In genomic region chr13:98451676-98452105, GRCh38 we compare ENCODE assay signal across 7 cellular contexts.
A peak's percentile ranks its signal among the peaks of the same experiment; 100 is the strongest.
DNase-seq lines count a peak whose midpoint lies in the region; ATAC-seq and TF ChIP-seq lines count a peak whose summit lies in the region.

No MANE protein-coding gene starts in this region.

- dilution Hi-C loops in IMR-90 (cut with HindIII; ENCODE audit: low sequenced_read_pairs, unreplicated experiment): loop anchor here (25.0 kb wide), 1 partner anchor 211 kb away; no protein-coding TSS in a partner anchor

- H3K23ac ChIP-seq in IMR-90 (ENCODE audit: low read depth, low read length): 0 out of 2 replicates have a peak overlapping the region, but pooled peaks have one; percentile 8

- in situ Hi-C loops in IMR-90 (cut with MboI; ENCODE audit: low sequenced_read_pairs): loop anchor here (10.0 kb wide), 1 partner anchor 383 kb away; no protein-coding TSS in a partner anchor

- no peak overlapping the region for H4K5ac ChIP-seq in IMR-90 (ENCODE audit: low read depth, low read length)

- H4K91ac ChIP-seq in IMR-90 (ENCODE audit: insufficient read depth, low read depth, low read length): no peak overlapping the region

- no peak overlapping the region for H3K56ac ChIP-seq in IMR-90 (ENCODE audit: extremely low read depth, insufficient read depth, low read length)

- H3K27me3 ChIP-seq in IMR-90 (ENCODE audit: control insufficient read depth, insufficient read depth, low read length): no peaks in the 10 kb centered on the region

- peak overlapping the region; percentile 15 for H2BK5ac ChIP-seq in IMR-90 (ENCODE audit: low read depth, low read length, poor library complexity, severe bottlenecking)

- H2AFZ ChIP-seq in IMR-90 (replicated peaks; ENCODE audit: low read length, poor library complexity): peak overlapping the region; percentile 33

- no peak overlapping the region for H2AK9ac ChIP-seq in IMR-90 (replicated peaks; ENCODE audit: low read depth, low read length, poor library complexity)

- TF ChIP-seq POLR2A in IMR-90 (IDR thresholded peaks at IDR 0.05; ENCODE audit: low read depth, low read length): no peak

- 67% methylated on average over 4 of the region's 13 CpGs; no CpG with 5 or more reads in 1 of the 2 experiments for WGBS in IMR-90 (ENCODE audit: extremely low coverage in 2 of 2, insufficient read length in 1 of 2), 2 experiments

- peak; percentile 40 for DNase-seq in IMR-90
- DNase-seq in astrocyte of the hippocampus (ENCODE audit: low read depth, low spot score): peak; percentile 88
- peak; percentile 35 for DNase-seq in iris pigment epithelial cell (ENCODE audit: low read depth)
- peak; percentile 88 for DNase-seq in smooth muscle cell of the brain vasculature (ENCODE audit: low read depth, low spot score)
- DNase-seq in effector CD4-positive, alpha-beta T cell: no peak
- DNase-seq in SW480 (ENCODE audit: low spot score): no peak
- no peak for DNase-seq in activated effector memory CD4-positive, alpha-beta T cell treated with Interleukin-2 at 50 U/mL for 16 hours

- H3K4me1 ChIP-seq in IMR-90 (ENCODE audit: control insufficient read depth, insufficient read depth, low read length): peaks cover 14% of the 10 kb centered on the region

- no peak for TF ChIP-seq CTCF in IMR-90 (conservative IDR thresholded peaks at IDR 0.05; ENCODE audit: low read depth, low read length)

- CTCF ChIA-PET in IMR-90 (lab: Yijun Ruan, JAX): no interaction called here

- no peak overlapping the region for H2BK120ac ChIP-seq in IMR-90 (ENCODE audit: low read depth, low read length)

- H3K4me2 ChIP-seq in IMR-90 (ENCODE audit: low read depth, low read length): no peak overlapping the region

- H3K4me3 ChIP-seq in IMR-90 (ENCODE audit: insufficient read depth, low read depth, low read length): no peak overlapping the region

- no peak overlapping the region for H3K18ac ChIP-seq in IMR-90 (ENCODE audit: low read depth, low read length)

- H2BK15ac ChIP-seq in IMR-90 (ENCODE audit: low read depth, low read length): no peak overlapping the region

- H3K27ac ChIP-seq in IMR-90 (ENCODE audit: insufficient read depth, low read length): no peak overlapping the region

- no peak overlapping the region for H2BK20ac ChIP-seq in IMR-90 (ENCODE audit: low read depth, low read length)

- no peak overlapping the region for H3K14ac ChIP-seq in IMR-90 (replicated peaks; ENCODE audit: low read depth, low read length)

- H4K20me1 ChIP-seq in IMR-90 (ENCODE audit: insufficient read depth, low read length): peaks cover 34% of the 10 kb centered on the region

- 0 out of 4 replicates have a peak overlapping the region, but pooled peaks of 1 of the 2 experiments have one; percentile 6 for H4K8ac ChIP-seq in IMR-90 (ENCODE audit: low read depth in 2 of 2, low read length in 2 of 2)

- H3K79me1 ChIP-seq in IMR-90 (ENCODE audit: low read depth in 1 of 2, low read length in 2 of 2): peaks cover 12 to 72% of the 10 kb centered on the region in 2 experiments; a peak in 3 of 4 replicates

- H3K9me1 ChIP-seq in IMR-90 (ENCODE audit: insufficient read depth, low read length): peaks cover 15% of the 10 kb centered on the region

- H3K36me3 ChIP-seq in IMR-90 (ENCODE audit: control insufficient read depth, insufficient read depth, low read length): peaks cover 48% of the 10 kb centered on the region

- H3K4ac ChIP-seq in IMR-90 (ENCODE audit: low read depth, low read length): no peak overlapping the region

- no peak for TF ChIP-seq RAD21 in IMR-90 (IDR thresholded peaks at IDR 0.05; ENCODE audit: low read length)

- intact Hi-C loops in IMR-90 (cut with micrococcal nuclease): loop anchor here (2.0 kb wide), 1 partner anchor 221 kb away; no protein-coding TSS in a partner anchor

- POLR2A ChIA-PET in IMR-90 (lab: Charles Lee; ENCODE audit: unreplicated experiment): interaction anchor here (0.6 kb wide), 1 partner anchor 86 kb away, joined by 3 read pairs; no protein-coding TSS in a partner anchor

- no peak for ATAC-seq in IMR-90 (ENCODE audit: low read depth)

- BruUV-seq in IMR-90 (replicated peaks; lab: Mats Ljungman, UMichigan): no TSS peak

- H3K9me3 ChIP-seq in IMR-90 (ENCODE audit: control insufficient read depth, insufficient read depth, low read length): no peaks in the 10 kb centered on the region

- no peak overlapping the region for H2AK5ac ChIP-seq in IMR-90 (ENCODE audit: low read depth, low read length)

- H3K9ac ChIP-seq in IMR-90 (ENCODE audit: low read depth, low read length): no peak overlapping the region

TF ChIP-seq in IMR-90, 13 proteins besides CTCF, POLR2A, EP300 and RAD21:
- TF ChIP-seq BHLHE40 (IDR thresholded peaks at IDR 0.05; ENCODE audit: low read depth, low read length) (no peak), USF2 (IDR thresholded peaks at IDR 0.05; ENCODE audit: low read depth, low read length) (no peak), FOS (IDR thresholded peaks at IDR 0.05; ENCODE audit: low read depth, low read length) (no peak), CEBPB (IDR thresholded peaks at IDR 0.05; ENCODE audit: low read depth, low read length) (no peak), MAFK (IDR thresholded peaks at IDR 0.05; ENCODE audit: low read depth, low read length) (no peak), NFE2L2 (IDR thresholded peaks at IDR 0.05; ENCODE audit: low read depth, low read length) (no peak), RCOR1 (IDR thresholded peaks at IDR 0.05; ENCODE audit: insufficient replicate concordance, low read length) (no peak), MAZ (IDR thresholded peaks at IDR 0.05; ENCODE audit: borderline replicate concordance, low read depth, low read length) (no peak), SMC3 (IDR thresholded peaks at IDR 0.05; ENCODE audit: low read depth, low read length) (no peak), ELK1 (IDR thresholded peaks at IDR 0.05; ENCODE audit: borderline replicate concordance, low read depth, low read length) (no peak), MXI1 (IDR thresholded peaks at IDR 0.05; ENCODE audit: borderline replicate concordance, low read depth, low read length) (no peak), CHD1 (IDR thresholded peaks at IDR 0.05; ENCODE audit: low read depth, low read length) (no peak), RFX5 (IDR thresholded peaks at IDR 0.05; ENCODE audit: low read depth, low read length) (no peak)

Comparison
In these comparisons a context has a peak if more than half of its experiments do, and no peak if none do; other contexts are left out.
1. DNase-seq: peak in IMR-90 (single experiment), astrocyte of the hippocampus (single experiment), iris pigment epithelial cell (single experiment) and smooth muscle cell of the brain vasculature (single experiment); none in effector CD4-positive, alpha-beta T cell (single experiment), SW480 (single experiment) and activated effector memory CD4-positive, alpha-beta T cell treated with Interleukin-2 at 50 U/mL for 16 hours (single experiment).